In the genomic region with DNA sequence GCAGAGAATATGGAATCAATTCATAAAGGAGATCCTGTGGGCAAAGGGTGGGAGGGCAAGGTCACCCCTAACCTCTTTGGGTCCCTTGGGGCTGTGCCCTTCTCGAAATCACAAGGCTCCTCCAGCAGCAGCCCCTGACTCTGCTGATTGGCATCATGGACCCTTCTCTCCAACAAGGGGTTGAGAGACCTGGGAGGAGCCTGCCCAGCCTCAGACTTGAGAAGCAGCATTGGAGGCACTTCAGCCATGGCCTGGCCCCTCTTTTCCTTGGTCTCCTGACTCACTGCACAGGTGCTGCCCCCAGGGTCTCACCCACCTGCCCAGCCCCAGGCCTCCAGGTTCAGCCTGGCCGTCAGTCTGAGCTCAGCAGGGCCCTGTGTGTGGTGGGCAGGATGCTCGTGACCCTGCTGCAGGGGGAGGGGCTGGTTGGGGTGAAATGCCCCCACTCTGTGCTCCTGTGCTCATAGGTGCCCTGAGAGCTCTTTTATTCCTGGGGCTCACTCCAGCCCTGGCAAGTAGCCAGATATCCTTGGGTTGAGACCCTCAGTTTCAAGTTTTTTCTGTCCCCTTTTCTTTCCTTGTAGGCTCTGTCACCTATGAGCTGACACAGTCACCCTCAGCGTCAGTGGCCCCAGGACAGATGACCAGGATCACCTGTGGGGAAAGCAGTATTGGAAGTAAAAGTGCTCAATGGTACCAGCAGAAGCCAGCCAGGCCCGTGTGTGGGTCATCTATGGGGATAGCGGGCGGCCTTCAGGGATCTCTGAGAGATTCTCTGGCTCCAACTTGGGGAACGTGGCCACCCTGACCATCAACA, we compare ENCODE assay signal across 18 cellular contexts.
DNase-seq lines count a peak whose midpoint lies in the region; ATAC-seq and TF ChIP-seq lines count a peak whose summit lies in the region.
"Had no signal": no experiment of that assay in that cellular context is flagged by ENCODE, and none has a peak within 500 bp of the region (broad histone marks: within the 10 kb centered on the region; RNA-seq: fewer than 3 reads in every experiment).

No MANE protein-coding gene starts in this region.

- no peaks in the 10 kb centered on the region for H3K36me3 ChIP-seq in CD4-positive, alpha-beta memory T cell (ENCODE audit: insufficient read depth, low read length)
- H3K36me3 ChIP-seq: BLaER1 had no signal

- no peak for ATAC-seq in HG03342 (IDR thresholded peaks at IDR 0.05; ENCODE audit: unreplicated experiment)
- ATAC-seq: Panc1 had no signal

- H3K36me3 Mint-ChIP-seq in CD4-positive, alpha-beta memory T cell, result no peaks in the 10 kb centered on the region
- no peaks in the 10 kb centered on the region for H3K36me3 Mint-ChIP-seq in osteocyte (ENCODE audit: unreplicated experiment)

- peak overlapping the region in 1 of 8 donors; percentile 48 for H3K4me3 Mint-ChIP-seq in CD4-positive, alpha-beta memory T cell
- no peak overlapping the region for H3K4me3 Mint-ChIP-seq in osteocyte (ENCODE audit: unreplicated experiment)

- TF ChIP-seq CTCF in coronary artery (IDR thresholded peaks at IDR 0.05), result no peak
- TF ChIP-seq CTCF in osteocyte (IDR thresholded peaks at IDR 0.05), result no peak

- no peaks in the 10 kb centered on the region for H3K9me3 ChIP-seq in CD4-positive, alpha-beta memory T cell (ENCODE audit: control insufficient read depth in 1 of 2, low read length in 2 of 2)
- H3K9me3 ChIP-seq: BLaER1 had no signal

- peaks cover 47% of the 10 kb centered on the region for H3K4me1 ChIP-seq in CD4-positive, alpha-beta memory T cell (ENCODE audit: insufficient read depth, low read length)

- H3K27ac ChIP-seq in CD4-positive, alpha-beta memory T cell (ENCODE audit: low read depth, low read length), result no peak overlapping the region
- no peak overlapping the region for H3K27ac ChIP-seq in coronary artery
- H3K27ac ChIP-seq: BLaER1 had no signal

- H3K27me3 ChIP-seq in CD4-positive, alpha-beta memory T cell (ENCODE audit: insufficient read depth, low read length), result no peaks in the 10 kb centered on the region
- H3K27me3 ChIP-seq: BLaER1 had no signal

- DNase-seq in activated CD4-positive, CD25-positive, alpha-beta regulatory T cell treated with anti-CD3 and anti-CD28 coated beads, Interleukin-2, amount 50 U/mL, for 72 hours, result peak; percentile 22
- no peak for DNase-seq in activated CD4-positive, CD25-positive, alpha-beta regulatory T cell (lab: John Stamatoyannopoulos, UW)
- DNase-seq in CD4-positive, alpha-beta memory T cell, result no peak
- peak; percentile 52 for DNase-seq in coronary artery (ENCODE audit: low spot score)
- peak; percentile 69 for DNase-seq in osteocyte (ENCODE audit: extremely low spot score, unreplicated experiment)
- no peak for DNase-seq in activated T-cell treated with anti-CD3 and anti-CD28 coated beads, Interleukin-2, amount 50 U/mL, for 48 hours
- no peak for DNase-seq in iPS-NIHi7 (ENCODE audit: extremely low spot score)
- DNase-seq: 8988T, COR-L47, GF-D8, IMR-90, Kasumi-1, NCI-H187, NCI-H226, NCI-H524 treated with DMSO at 0.1 percent for 48 hours had no signal

- CTCF ChIA-PET in CD4-positive, alpha-beta memory T cell (lab: Charles Lee; ENCODE audit: partially characterized antibody), result interaction anchor here (1.3 to 10.8 kb wide), 12 partner anchors 8 to 126 kb away, joined by 3 to 252 read pairs (median 40); no protein-coding TSS in a partner anchor

- H3K27me3 Mint-ChIP-seq in CD4-positive, alpha-beta memory T cell, result no peaks in the 10 kb centered on the region
- H3K27me3 Mint-ChIP-seq in osteocyte (ENCODE audit: unreplicated experiment), result peaks cover 17% of the 10 kb centered on the region

- peak overlapping the region; percentile 47 to 93 (median 68) for H3K27ac Mint-ChIP-seq in CD4-positive, alpha-beta memory T cell
- H3K27ac Mint-ChIP-seq in osteocyte (ENCODE audit: unreplicated experiment), result no peak overlapping the region

- no peak overlapping the region for H3K4me3 ChIP-seq in CD4-positive, alpha-beta memory T cell (ENCODE audit: low read length in 2 of 2)
- H3K4me3 ChIP-seq in coronary artery, result no peak overlapping the region
- H3K4me3 ChIP-seq: BLaER1 had no signal

- H3K4me1 Mint-ChIP-seq in CD4-positive, alpha-beta memory T cell, result peaks cover 46 to 76% (median 63%) of the 10 kb centered on the region in 4 donors
- no peaks in the 10 kb centered on the region for H3K4me1 Mint-ChIP-seq in osteocyte (ENCODE audit: unreplicated experiment)

- intact Hi-C loops in CD4-positive, alpha-beta memory T cell (cut with micrococcal nuclease), result no loop called here

- POLR2A ChIA-PET in CD4-positive, alpha-beta memory T cell (lab: Charles Lee; ENCODE audit: partially characterized antibody), result interaction anchor here (1.4 to 5.5 kb wide), 4 partner anchors 32 to 62 kb away, joined by 14 to 71 read pairs (median 58); no protein-coding TSS in a partner anchor

- no peaks in the 10 kb centered on the region for H3K9me3 Mint-ChIP-seq in CD4-positive, alpha-beta memory T cell
- no peaks in the 10 kb centered on the region for H3K9me3 Mint-ChIP-seq in osteocyte (ENCODE audit: unreplicated experiment)

Comparison
In these comparisons a context has a peak if more than half of its experiments do, and no peak if none do; other contexts are left out.
1. DNase-seq: peak in activated CD4-positive, CD25-positive, alpha-beta regulatory T cell treated with anti-CD3 and anti-CD28 coated beads, Interleukin-2, amount 50 U/mL, for 72 hours (single experiment), coronary artery (single experiment) and osteocyte (single experiment); none in activated CD4-positive, CD25-positive, alpha-beta regulatory T cell (0 of 4), CD4-positive, alpha-beta memory T cell (0 of 5), activated T-cell treated with anti-CD3 and anti-CD28 coated beads, Interleukin-2, amount 50 U/mL, for 48 hours (0 of 2) and iPS-NIHi7 (single experiment).